Comparison of ENCODE assay signal across 20 cellular contexts in genomic region chrX:151402719-151403390, GRCh38. TPM values are rescaled to one million over a fixed set of nuclear protein-coding genes. Genes with fewer than 3 reads are reported as not detected.
DNase-seq lines count a peak whose midpoint lies in the region; ATAC-seq, FAIRE-seq and TF ChIP-seq lines count a peak whose summit lies in the region.
"Had no signal": no experiment of that assay in that cellular context is flagged by ENCODE, and none has a peak within 500 bp of the region (broad histone marks: within the 10 kb centered on the region; RNA-seq: fewer than 3 reads in every experiment).

No MANE protein-coding gene starts in this region.

- H4K8ac ChIP-seq in H9 (replicated peaks; ENCODE audit: insufficient read length, low read depth, low read length) = no peak overlapping the region

- no peaks in the 10 kb centered on the region for H3K23me2 ChIP-seq in H9 (ENCODE audit: insufficient read length, low read depth, low read length, poor library complexity, severe bottlenecking)

- H3K27me3 ChIP-seq in H9 (ENCODE audit: insufficient read depth, low read length) = no peaks in the 10 kb centered on the region
- H3K27me3 ChIP-seq in pancreas = peaks cover 0 to 3% (median 0%) of the 10 kb centered on the region in 4 donors
- H3K27me3 ChIP-seq in WERI-Rb-1 (ENCODE audit: insufficient read depth, low read depth, severe bottlenecking) = no peaks in the 10 kb centered on the region
- H3K27me3 ChIP-seq: ascending aorta, gastroesophageal sphincter had no signal

- H3K9me3 ChIP-seq in H9 (ENCODE audit: control insufficient read depth, low read depth, low read length) = peaks cover 14% of the 10 kb centered on the region
- H3K9me3 ChIP-seq in pancreas = no peaks in the 10 kb centered on the region
- H3K9me3 ChIP-seq in WERI-Rb-1 (ENCODE audit: severe bottlenecking) = no peaks in the 10 kb centered on the region
- H3K9me3 ChIP-seq: ascending aorta, gastroesophageal sphincter had no signal

- TF ChIP-seq CTCF in H9 (conservative IDR thresholded peaks at IDR 0.05) (no peak), pancreas (IDR thresholded peaks at IDR 0.05) (no peak), WERI-Rb-1 (IDR thresholded peaks at IDR 0.05; ENCODE audit: low read depth, low read length) (no peak)
- TF ChIP-seq CTCF in activated CD8-positive, alpha-beta T cell treated with anti-CD3 and anti-CD28 coated beads for 36 hours (IDR thresholded peaks at IDR 0.05) = no peak

- FAIRE-seq in pancreas (lab: Jason Lieb, UNC) = no peak
- FAIRE-seq: keratinocyte had no signal

- POLR2A ChIA-PET in activated CD8-positive, alpha-beta T cell treated with anti-CD3 and anti-CD28 coated beads for 36 hours (lab: Charles Lee) = no interaction called here

- WGBS in H9 (ENCODE audit: extremely low coverage, insufficient read length, low lambda C conversion rate) = no CpG with 5 or more reads among the region's 22 CpGs
- WGBS in pancreas, 2 donors = 30 to 52% methylated on average over 22 of the region's 22 CpGs

- H3K79me2 ChIP-seq in H9 (ENCODE audit: insufficient read depth, low read length) = peaks cover 23% of the 10 kb centered on the region; the same call in 1 of the 2 replicates

- ATAC-seq in pancreas (peak; percentile 94 to 99 (median 96)), GM18511 (IDR thresholded peaks at IDR 0.05; ENCODE audit: unreplicated experiment) (no peak), GM18909 (IDR thresholded peaks at IDR 0.05; ENCODE audit: poor library complexity, unreplicated experiment) (no peak)
- ATAC-seq in activated CD8-positive, alpha-beta T cell treated with anti-CD3 and anti-CD28 coated beads for 36 hours = no peak
- ATAC-seq: gastroesophageal sphincter, T-cell had no signal

- no peaks in the 10 kb centered on the region for H3K27me3 Mint-ChIP-seq in H9 (ENCODE audit: low read depth)
- H3K27me3 Mint-ChIP-seq in activated CD8-positive, alpha-beta T cell treated with anti-CD3 and anti-CD28 coated beads for 36 hours = no peaks in the 10 kb centered on the region
- H3K27me3 Mint-ChIP-seq: naive B cell had no signal

- no peak overlapping the region for H2BK120ac ChIP-seq in H9 (ENCODE audit: low read depth, low read length, poor library complexity, severe bottlenecking)

- H2AK5ac ChIP-seq in H9 (ENCODE audit: insufficient read length, low read length) = no peak overlapping the region

- no peaks in the 10 kb centered on the region for H3K4me1 ChIP-seq in H9 (ENCODE audit: insufficient read depth, low read length)
- H3K4me1 ChIP-seq in pancreas = no peaks in the 10 kb centered on the region
- H3K4me1 ChIP-seq: ascending aorta had no signal

- DNase-seq in H9 (peak; percentile 34), NCI-H2196 (lab: John Stamatoyannopoulos, UW; ENCODE audit: unreplicated experiment) (peak; percentile 62), cerebellar nuclear complex (lab: John Stamatoyannopoulos, UW) (peak; percentile 1 to 3), pancreas (peak; percentile 60 to 89 (median 68)), WERI-Rb-1 (no peak)
- no peak for DNase-seq in activated CD8-positive, alpha-beta T cell treated with anti-CD3 and anti-CD28 coated beads for 36 hours
- DNase-seq: effector CD4-positive, alpha-beta T cell; EL; KG1; naive B cell; NCI-H1930; retina; stimulated activated CD4-positive, alpha-beta T cell treated with anti-CD3 and anti-CD28 coated beads, Interleukin-4, amount 100 ng/mL, for 24 hours; stimulated activated naive CD4-positive, alpha-beta T cell; T-cell had no signal

- CTCF ChIA-PET in activated CD8-positive, alpha-beta T cell treated with anti-CD3 and anti-CD28 coated beads for 36 hours (lab: Charles Lee) = no interaction called here

- no peak overlapping the region for H3K18ac ChIP-seq in H9 (ENCODE audit: insufficient read length, low read depth, low read length)

- H2BK12ac ChIP-seq in H9 (ENCODE audit: insufficient read length, low read depth, low read length) = no peak overlapping the region

- H3K4me3 Mint-ChIP-seq in H9 = no peak overlapping the region
- H3K4me3 Mint-ChIP-seq in activated CD8-positive, alpha-beta T cell treated with anti-CD3 and anti-CD28 coated beads for 36 hours = no peak overlapping the region
- H3K4me3 Mint-ChIP-seq: T-cell had no signal

- no peak overlapping the region; the same call in 1 of the 2 replicates for H3K14ac ChIP-seq in H9 (ENCODE audit: insufficient read depth, low read length)

- peaks cover 0 to 3% (median 0%) of the 10 kb centered on the region in 3 donors for H3K36me3 ChIP-seq in pancreas
- peaks cover 44% of the 10 kb centered on the region for H3K36me3 ChIP-seq in WERI-Rb-1

- peak overlapping the region in 1 of 3 experiments; percentile 39; a peak in 1 of 7 replicates for H3K27ac Mint-ChIP-seq in H9
- H3K27ac Mint-ChIP-seq in activated CD8-positive, alpha-beta T cell treated with anti-CD3 and anti-CD28 coated beads for 36 hours = no peak overlapping the region
- H3K27ac Mint-ChIP-seq: T-cell had no signal

- H3K4ac ChIP-seq in H9 (ENCODE audit: low read depth, low read length) = no peak overlapping the region

- no peaks in the 10 kb centered on the region for H3K79me1 ChIP-seq in H9 (ENCODE audit: insufficient read depth, low read depth, low read length, poor library complexity, severe bottlenecking)

- H3K9ac ChIP-seq in H9 (ENCODE audit: extremely low read depth, insufficient read length, low read length) = no peak overlapping the region

- no peak overlapping the region for H3K27ac ChIP-seq in H9 (ENCODE audit: insufficient read length, low read depth, low read length)
- H3K27ac ChIP-seq in pancreas = no peak overlapping the region
- H3K27ac ChIP-seq in WERI-Rb-1 = no peak overlapping the region
- H3K27ac ChIP-seq: ascending aorta, gastroesophageal sphincter had no signal

- intact Hi-C loops in pancreas (cut with DNase I) = no loop called here
- intact Hi-C loops in activated CD8-positive, alpha-beta T cell treated with anti-CD3 and anti-CD28 coated beads for 36 hours (cut with micrococcal nuclease) = no loop called here

- H4K5ac ChIP-seq in H9 (ENCODE audit: insufficient read length, low read depth, low read length) = no peak overlapping the region

- no peak overlapping the region for H3K23ac ChIP-seq in H9 (ENCODE audit: insufficient read length, low read depth, low read length)

- peaks cover 54 to 55% of the 10 kb centered on the region in 2 experiments for H3K9me3 Mint-ChIP-seq in H9
- H3K9me3 Mint-ChIP-seq in activated CD8-positive, alpha-beta T cell treated with anti-CD3 and anti-CD28 coated beads for 36 hours = no peaks in the 10 kb centered on the region
- H3K9me3 Mint-ChIP-seq: T-cell had no signal

- no peak overlapping the region for H3K4me2 ChIP-seq in H9 (ENCODE audit: insufficient read depth, insufficient read length, low read length)

- H3K4me3 ChIP-seq in pancreas = peak overlapping the region in 2 of 4 donors; percentile 18 to 29
- H3K4me3 ChIP-seq in WERI-Rb-1 (ENCODE audit: low read depth, low read length) = no peak overlapping the region
- H3K4me3 ChIP-seq: ascending aorta, gastroesophageal sphincter had no signal

- H3T11ph ChIP-seq in H9 (ENCODE audit: low read length) = no peak overlapping the region

- peaks cover 6 to 8% of the 10 kb centered on the region in 2 experiments; a peak in 2 of 4 replicates for H3K4me1 Mint-ChIP-seq in H9
- peaks cover 33% of the 10 kb centered on the region for H3K4me1 Mint-ChIP-seq in activated CD8-positive, alpha-beta T cell treated with anti-CD3 and anti-CD28 coated beads for 36 hours (ENCODE audit: low read depth)

- no peaks in the 10 kb centered on the region for H4K20me1 ChIP-seq in H9 (ENCODE audit: control insufficient read depth, insufficient read depth, insufficient read length)

- H3K56ac ChIP-seq in H9 (ENCODE audit: insufficient read length, low read depth, low read length) = no peak overlapping the region

- no peak overlapping the region for H4K91ac ChIP-seq in H9 (ENCODE audit: insufficient read length, low read depth, low read length)

- H2AFZ ChIP-seq in H9 (ENCODE audit: low read length) = no peak overlapping the region

- H3K36me3 Mint-ChIP-seq in H9 (ENCODE audit: insufficient read depth in 1 of 3, low read depth in 3 of 3) = peaks cover 8 to 34% (median 24%) of the 10 kb centered on the region in 3 experiments
- peaks cover 31% of the 10 kb centered on the region for H3K36me3 Mint-ChIP-seq in activated CD8-positive, alpha-beta T cell treated with anti-CD3 and anti-CD28 coated beads for 36 hours (ENCODE audit: low read depth)

- H2BK15ac ChIP-seq in H9 (ENCODE audit: low read depth, low read length) = no peak overlapping the region

- no peak overlapping the region for H2BK5ac ChIP-seq in H9 (ENCODE audit: insufficient read length, low read length)

- no peak overlapping the region for H2BK20ac ChIP-seq in H9 (ENCODE audit: low read depth, low read length, poor library complexity, severe bottlenecking)

RNA-seq across cellular contexts. Expression of gene VMA21, which starts 5.8 kb away (rescaled TPM):
- total RNA-seq in H9 (2021) (46.1 and 50.3 TPM in 2 replicates), pancreas (10 to 100 TPM in 4 of 6 donors, 1 to 10 TPM in 2; 7.7 to 16.4 (median 13.8) TPM)
- polyA plus RNA-seq in pancreas = 1 to 10 TPM; 3.3 to 8.9 TPM
- total RNA-seq in activated CD8-positive, alpha-beta T cell treated with anti-CD3 and anti-CD28 coated beads for 36 hours = 10 to 100 TPM; 41.6 to 41.9 TPM

Comparison
In these comparisons a context has a peak if more than half of its experiments do, and no peak if none do; other contexts are left out.
1. DNase-seq: peak in H9 (single experiment), NCI-H2196 (single experiment), cerebellar nuclear complex (2 of 2) and pancreas (6 of 6); none in WERI-Rb-1 (single experiment) and activated CD8-positive, alpha-beta T cell treated with anti-CD3 and anti-CD28 coated beads for 36 hours (single experiment).
2. ATAC-seq: peak in pancreas (4 of 4); none in GM18511 (single experiment), GM18909 (single experiment) and activated CD8-positive, alpha-beta T cell treated with anti-CD3 and anti-CD28 coated beads for 36 hours (single experiment).